Comparison of ENCODE assay signal across 8 cellular contexts in the genomic region with DNA sequence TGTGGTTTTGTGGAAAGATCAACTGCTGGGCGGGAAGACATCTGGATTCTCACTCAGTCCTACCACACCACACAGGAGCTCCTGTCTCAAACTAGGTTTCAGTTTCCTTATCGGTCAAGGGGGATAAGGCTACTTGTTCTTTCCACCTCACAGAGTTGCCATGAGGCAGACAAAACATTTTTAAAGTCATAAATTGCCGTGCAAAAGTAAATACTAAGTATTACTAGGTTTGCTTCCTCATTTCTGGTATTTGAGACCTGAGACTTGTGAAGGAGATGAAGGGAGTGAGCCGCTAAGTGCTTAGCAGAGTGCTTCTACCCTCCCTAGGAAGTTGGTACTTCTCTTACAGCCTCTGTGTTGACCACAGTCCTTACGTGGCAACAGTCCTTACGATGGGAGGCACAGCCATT. TPM values are rescaled to one million over a fixed set of nuclear protein-coding genes. Genes with fewer than 3 reads are reported as not detected.
DNase-seq lines count a peak whose midpoint lies in the region; ATAC-seq and TF ChIP-seq lines count a peak whose summit lies in the region.

No MANE protein-coding gene starts in this region.

- BruUV-seq in Calu3 (replicated peaks; lab: Mats Ljungman, UMichigan), result no TSS peak

- peak; percentile 27 for ATAC-seq in GM19463 (IDR thresholded peaks at IDR 0.05; ENCODE audit: unreplicated experiment)
- peak; percentile 22 for ATAC-seq in HG03558 (IDR thresholded peaks at IDR 0.05; ENCODE audit: extremely low read depth, unreplicated experiment)

- H3K9me3 ChIP-seq in iPS-20b (ENCODE audit: insufficient read depth, low read depth, low read length) (no peaks in the 10 kb centered on the region), suprapubic skin (no peaks in the 10 kb centered on the region)

- POLR2A ChIA-PET in activated CD4-positive, alpha-beta memory T cell treated with anti-CD3 and anti-CD28 coated beads, Interleukin-2, amount 10 ng/mL, durations not matched to agents 7 days and 5 days (lab: Charles Lee), result interaction anchor here (0.9 to 4.6 kb wide), 17 partner anchors 9 to 444 kb away, joined by 3 to 146 read pairs (median 6); a partner anchor contains a TSS

- H3K27me3 ChIP-seq in iPS-20b (ENCODE audit: insufficient read depth, low read length), result peaks cover 7% of the 10 kb centered on the region; the same call in 1 of the 2 replicates
- H3K27me3 ChIP-seq in suprapubic skin, result no peaks in the 10 kb centered on the region

- intact Hi-C loops in Calu3 (cut with micrococcal nuclease; ENCODE audit: unreplicated experiment), result loop anchor here (5.0 kb wide), 1 partner anchor 34 kb away; a partner anchor contains a TSS
- intact Hi-C loops in posterior cingulate gyrus (cut with DNase I), result loop anchor here (10.0 kb wide), 1 partner anchor 226 kb away; no protein-coding TSS in a partner anchor

- no peak for TF ChIP-seq POLR2A in suprapubic skin (IDR thresholded peaks at IDR 0.05)

- H3K27me3 Mint-ChIP-seq in Calu3 (ENCODE audit: unreplicated experiment), result no peaks in the 10 kb centered on the region
- H3K27me3 Mint-ChIP-seq in activated CD4-positive, alpha-beta memory T cell treated with anti-CD3 and anti-CD28 coated beads, Interleukin-2, amount 10 ng/mL, durations not matched to agents 7 days and 5 days, result no peaks in the 10 kb centered on the region

- H3K4me1 ChIP-seq in iPS-20b (ENCODE audit: insufficient read depth, low read length) (peaks cover 8% of the 10 kb centered on the region; the same call in 1 of the 2 replicates), suprapubic skin (peaks cover 23% of the 10 kb centered on the region)

- peak overlapping the region; percentile 90 for H3K4me3 ChIP-seq in iPS-20b (ENCODE audit: low read length)
- peak overlapping the region; percentile 77 for H3K4me3 ChIP-seq in suprapubic skin

- WGBS in suprapubic skin, result 57% methylated on average over 6 of the region's 6 CpGs

- no peaks in the 10 kb centered on the region for H3K4me1 Mint-ChIP-seq in Calu3 (ENCODE audit: low read depth, unreplicated experiment)
- H3K4me1 Mint-ChIP-seq in activated CD4-positive, alpha-beta memory T cell treated with anti-CD3 and anti-CD28 coated beads, Interleukin-2, amount 10 ng/mL, durations not matched to agents 7 days and 5 days, result peaks cover 46% of the 10 kb centered on the region

- H3K27ac Mint-ChIP-seq in Calu3 (ENCODE audit: unreplicated experiment), result no peak overlapping the region
- peak overlapping the region; percentile 99 for H3K27ac Mint-ChIP-seq in activated CD4-positive, alpha-beta memory T cell treated with anti-CD3 and anti-CD28 coated beads, Interleukin-2, amount 10 ng/mL, durations not matched to agents 7 days and 5 days

- H3K4me3 Mint-ChIP-seq in Calu3 (ENCODE audit: low read depth, unreplicated experiment), result peak overlapping the region; percentile 96
- peak overlapping the region; percentile 97 for H3K4me3 Mint-ChIP-seq in activated CD4-positive, alpha-beta memory T cell treated with anti-CD3 and anti-CD28 coated beads, Interleukin-2, amount 10 ng/mL, durations not matched to agents 7 days and 5 days

- TF ChIP-seq CTCF in Calu3 (IDR thresholded peaks at IDR 0.05; ENCODE audit: unreplicated experiment) (no peak), suprapubic skin (IDR thresholded peaks at IDR 0.05) (no peak)

- H3K9ac ChIP-seq in iPS-20b (ENCODE audit: low read depth, low read length), result peak overlapping the region; percentile 84; the same call in 1 of the 2 replicates

- peaks cover 31% of the 10 kb centered on the region for H3K36me3 ChIP-seq in iPS-20b (ENCODE audit: insufficient read depth, low read depth, low read length)
- peaks cover 18% of the 10 kb centered on the region for H3K36me3 ChIP-seq in suprapubic skin

- H3K9me3 Mint-ChIP-seq in Calu3 (ENCODE audit: low read depth, unreplicated experiment), result no peaks in the 10 kb centered on the region
- no peaks in the 10 kb centered on the region for H3K9me3 Mint-ChIP-seq in activated CD4-positive, alpha-beta memory T cell treated with anti-CD3 and anti-CD28 coated beads, Interleukin-2, amount 10 ng/mL, durations not matched to agents 7 days and 5 days

- H3K27ac ChIP-seq in iPS-20b (ENCODE audit: low read length) (no peak overlapping the region), suprapubic skin (peak overlapping the region; percentile 91)

- DNase-seq in Calu3, result no peak
- DNase-seq in activated CD4-positive, alpha-beta memory T cell treated with anti-CD3 and anti-CD28 coated beads, Interleukin-2, amount 10 ng/mL, durations not matched to agents 7 days and 5 days, result peak; percentile 24
- no peak for DNase-seq in suprapubic skin (ENCODE audit: low spot score in 2 of 2)
- DNase-seq in posterior cingulate gyrus, result no peak
- no peak for DNase-seq in NCI-H2081 treated with DMSO at 0.1 percent for 48 hours (lab: John Stamatoyannopoulos, UW)

- TF ChIP-seq EP300 in suprapubic skin (IDR thresholded peaks at IDR 0.05), result no peak

- CTCF ChIA-PET in Calu3 (lab: Charles Lee), result no interaction called here
- CTCF ChIA-PET in activated CD4-positive, alpha-beta memory T cell treated with anti-CD3 and anti-CD28 coated beads, Interleukin-2, amount 10 ng/mL, durations not matched to agents 7 days and 5 days (lab: Charles Lee), result interaction anchor here (1.0 to 4.7 kb wide), 7 partner anchors 16 to 252 kb away, joined by 3 to 37 read pairs (median 4); a partner anchor contains a TSS

- H3K36me3 Mint-ChIP-seq in Calu3 (ENCODE audit: insufficient read depth, unreplicated experiment), result peaks cover 21% of the 10 kb centered on the region
- H3K36me3 Mint-ChIP-seq in activated CD4-positive, alpha-beta memory T cell treated with anti-CD3 and anti-CD28 coated beads, Interleukin-2, amount 10 ng/mL, durations not matched to agents 7 days and 5 days (ENCODE audit: low read depth), result peaks cover 56% of the 10 kb centered on the region

RNA-seq across cellular contexts. Expression of a gene that starts 1.5 kb away (rescaled TPM):
- 70.6 and 123 TPM in 2 replicates for total RNA-seq in Calu3 (2022)
- 100 to 1,000 TPM; 180 to 182 TPM for total RNA-seq in activated CD4-positive, alpha-beta memory T cell treated with anti-CD3 and anti-CD28 coated beads, Interleukin-2, amount 10 ng/mL, durations not matched to agents 7 days and 5 days
- 100 to 1,000 TPM in 1 of 4 donors, 10 to 100 TPM in 3; 45.9 to 100 (median 62.0) TPM for total RNA-seq in suprapubic skin

RNA-seq across cellular contexts. Expression of a gene that starts 36.0 kb away (rescaled TPM):
- total RNA-seq in Calu3 (2022) (27.2 and 33.3 TPM in 2 replicates), suprapubic skin (10 to 100 TPM; 12.4 to 22.2 (median 14.4) TPM)
- total RNA-seq in activated CD4-positive, alpha-beta memory T cell treated with anti-CD3 and anti-CD28 coated beads, Interleukin-2, amount 10 ng/mL, durations not matched to agents 7 days and 5 days, result 10 to 100 TPM; 48.6 to 49.9 TPM
